In genomic region chr2:30178618-30179404, GRCh38 we compare ENCODE assay signal across 12 cellular contexts. TPM values are rescaled to one million over a fixed set of nuclear protein-coding genes. Genes with fewer than 3 reads are reported as not detected.
DNase-seq lines count a peak whose midpoint lies in the region; ATAC-seq, FAIRE-seq and TF ChIP-seq lines count a peak whose summit lies in the region.
"Had no signal": no experiment of that assay in that cellular context is flagged by ENCODE, and none has a peak within 500 bp of the region (broad histone marks: within the 10 kb centered on the region; RNA-seq: fewer than 3 reads in every experiment).

No MANE protein-coding gene starts in this region.

- H3K36me3 ChIP-seq in astrocyte (ENCODE audit: insufficient read depth, low read length) (no peaks in the 10 kb centered on the region), sigmoid colon (no peaks in the 10 kb centered on the region)

- intact Hi-C loops in right cardiac atrium (cut with DNase I) (loop anchor here in 1 of 4 donors (10.0 kb wide), 1 partner anchor 526 kb away; no protein-coding TSS in a partner anchor), sigmoid colon (cut with DNase I) (no loop called here)

- peak in 2 of 4 donors; percentile 47 to 69 for TF ChIP-seq EP300 in sigmoid colon (IDR thresholded peaks at IDR 0.05)

- H3K4me2 ChIP-seq in astrocyte (ENCODE audit: low read length) = no peak overlapping the region

- H3K4me3 ChIP-seq in astrocyte (ENCODE audit: insufficient read depth, low read depth, low read length) (no peak overlapping the region), right cardiac atrium (ENCODE audit: low read length) (no peak overlapping the region), sigmoid colon (no peak overlapping the region)

- no peaks in the 10 kb centered on the region for H3K4me1 Mint-ChIP-seq in astrocyte (ENCODE audit: low read depth, unreplicated experiment)
- peaks cover 0 to 2% of the 10 kb centered on the region in 2 donors for H3K4me1 Mint-ChIP-seq in natural killer cell treated with Interleukin-12 subunit alpha and Interleukin-12 subunit beta and Interleukin-15 and Interleukin-18, amount 100 ng/mL, for 72 hours (ENCODE audit: low read depth in 2 of 2)
- H3K4me1 Mint-ChIP-seq: memory B cell had no signal

- no peaks in the 10 kb centered on the region for H4K20me1 ChIP-seq in astrocyte (ENCODE audit: insufficient read depth, low read length)

- FAIRE-seq in astrocyte (lab: Jason Lieb, UNC) = peak; percentile 86
- FAIRE-seq: colon had no signal

- 34% methylated on average over 11 of the region's 11 CpGs for WGBS in right cardiac atrium
- whole genome bisulfite sequencing in sigmoid colon, 2 donors = 61 to 65% methylated on average over 11 of the region's 11 CpGs

- no peaks in the 10 kb centered on the region for H3K9me3 ChIP-seq in astrocyte (ENCODE audit: insufficient read depth, low read depth, low read length)
- no peaks in the 10 kb centered on the region for H3K9me3 ChIP-seq in right cardiac atrium (ENCODE audit: control insufficient read depth, low read length)
- H3K9me3 ChIP-seq in sigmoid colon = no peaks in the 10 kb centered on the region

- H3K36me3 Mint-ChIP-seq in astrocyte (ENCODE audit: low read depth, unreplicated experiment) = peaks cover 3% of the 10 kb centered on the region
- H3K36me3 Mint-ChIP-seq in natural killer cell treated with Interleukin-12 subunit alpha and Interleukin-12 subunit beta and Interleukin-15 and Interleukin-18, amount 100 ng/mL, for 72 hours = no peaks in the 10 kb centered on the region
- H3K36me3 Mint-ChIP-seq: memory B cell had no signal

- no peaks in the 10 kb centered on the region for H3K79me2 ChIP-seq in astrocyte (ENCODE audit: insufficient read depth, low read length)

- no peak for TF ChIP-seq POLR2A in sigmoid colon (IDR thresholded peaks at IDR 0.05)

- H3K27me3 ChIP-seq in astrocyte (ENCODE audit: insufficient read depth, low read length) = peaks cover 3% of the 10 kb centered on the region
- no peaks in the 10 kb centered on the region for H3K27me3 ChIP-seq in right cardiac atrium (ENCODE audit: control insufficient read depth, insufficient read depth)
- no peaks in the 10 kb centered on the region for H3K27me3 ChIP-seq in sigmoid colon

- DNase-seq in EL (peak; percentile 38), astrocyte (ENCODE audit: low read depth) (no peak), right cardiac atrium (peak in 2 of 3 donors; percentile 42 to 69), sigmoid colon (peak; percentile 92)
- DNase-seq in activated CD4-positive, alpha-beta T cell treated with anti-CD3 and anti-CD28 coated beads for 48 hours = no peak
- DNase-seq in natural killer cell treated with Interleukin-12 subunit alpha and Interleukin-12 subunit beta and Interleukin-15 and Interleukin-18, amount 100 ng/mL, for 72 hours (ENCODE audit: low spot score) = no peak
- DNase-seq: DMS153, MV-4-11 had no signal

- H3K4me1 ChIP-seq in astrocyte (ENCODE audit: insufficient read depth, low read length) (no peaks in the 10 kb centered on the region), right cardiac atrium (ENCODE audit: control insufficient read depth, insufficient read depth, low read length) (peaks cover 10% of the 10 kb centered on the region), sigmoid colon (peaks cover 0 to 9% (median 3%) of the 10 kb centered on the region in 4 donors)

- ATAC-seq in right cardiac atrium (peak; percentile 71 to 90), GM18873 (IDR thresholded peaks at IDR 0.05; ENCODE audit: low FRiP score, unreplicated experiment) (no peak), HG02885 (IDR thresholded peaks at IDR 0.05; ENCODE audit: poor library complexity, unreplicated experiment) (no peak)
- ATAC-seq in natural killer cell treated with Interleukin-12 subunit alpha and Interleukin-12 subunit beta and Interleukin-15 and Interleukin-18, amount 100 ng/mL, for 72 hours = no peak

- peaks cover 4% of the 10 kb centered on the region for H3K27me3 Mint-ChIP-seq in astrocyte (ENCODE audit: low read depth, unreplicated experiment)
- H3K27me3 Mint-ChIP-seq in natural killer cell treated with Interleukin-12 subunit alpha and Interleukin-12 subunit beta and Interleukin-15 and Interleukin-18, amount 100 ng/mL, for 72 hours = no peaks in the 10 kb centered on the region
- H3K27me3 Mint-ChIP-seq: memory B cell had no signal

- peaks cover 2% of the 10 kb centered on the region for H3K9me3 Mint-ChIP-seq in astrocyte (ENCODE audit: unreplicated experiment)
- no peaks in the 10 kb centered on the region for H3K9me3 Mint-ChIP-seq in natural killer cell treated with Interleukin-12 subunit alpha and Interleukin-12 subunit beta and Interleukin-15 and Interleukin-18, amount 100 ng/mL, for 72 hours
- H3K9me3 Mint-ChIP-seq: memory B cell had no signal

- no peak overlapping the region for H3K4me3 Mint-ChIP-seq in astrocyte (ENCODE audit: unreplicated experiment)
- H3K4me3 Mint-ChIP-seq in natural killer cell treated with Interleukin-12 subunit alpha and Interleukin-12 subunit beta and Interleukin-15 and Interleukin-18, amount 100 ng/mL, for 72 hours = no peak overlapping the region
- H3K4me3 Mint-ChIP-seq: memory B cell had no signal

- no peak overlapping the region for H3K27ac ChIP-seq in astrocyte (ENCODE audit: low read depth, low read length)
- peak overlapping the region; percentile 63 for H3K27ac ChIP-seq in right cardiac atrium (ENCODE audit: low read length)
- peak overlapping the region; percentile 50 to 60 (median 54) for H3K27ac ChIP-seq in sigmoid colon

- H2AFZ ChIP-seq in astrocyte (ENCODE audit: low read depth, low read length) = no peak overlapping the region

- no peak overlapping the region for H3K9ac ChIP-seq in astrocyte (ENCODE audit: low read length)

- no peak for TF ChIP-seq CTCF in astrocyte (IDR thresholded peaks at IDR 0.05; ENCODE audit: insufficient read depth, low read depth, low read length)
- TF ChIP-seq CTCF in sigmoid colon (IDR thresholded peaks at IDR 0.05) = no peak

- H3K27ac Mint-ChIP-seq in astrocyte (ENCODE audit: unreplicated experiment) = no peak overlapping the region
- H3K27ac Mint-ChIP-seq in natural killer cell treated with Interleukin-12 subunit alpha and Interleukin-12 subunit beta and Interleukin-15 and Interleukin-18, amount 100 ng/mL, for 72 hours = no peak overlapping the region
- H3K27ac Mint-ChIP-seq: memory B cell had no signal

RNA-seq across cellular contexts. Expression of gene YPEL5, which starts 32.0 kb away (rescaled TPM):
- total RNA-seq in astrocyte (149 and 162 TPM in 2 replicates), right cardiac atrium (10 to 100 TPM; 56.9 to 71.7 (median 59.8) TPM), sigmoid colon (100 to 1,000 TPM; 116 to 155 (median 139) TPM)
- polyA plus RNA-seq in right cardiac atrium (49.5 TPM), sigmoid colon (100 to 1,000 TPM in 1 of 3 donors, 10 to 100 TPM in 2; 36.9 to 132 (median 93.7) TPM)
- 10 to 100 TPM; 23.4 to 37.7 TPM for total RNA-seq in natural killer cell treated with Interleukin-12 subunit alpha and Interleukin-12 subunit beta and Interleukin-15 and Interleukin-18, amount 100 ng/mL, for 72 hours

RNA-seq across cellular contexts. Expression of gene LBH, which starts 52.5 kb away (rescaled TPM):
- 51.7 and 63.7 TPM in 2 replicates for total RNA-seq in astrocyte
- total RNA-seq in right cardiac atrium = 10 to 100 TPM; 22.9 to 31.3 (median 24.2) TPM
- polyA plus RNA-seq in right cardiac atrium = 12.4 TPM
- 10 to 100 TPM; 11.4 to 25.0 (median 22.2) TPM for total RNA-seq in sigmoid colon
- 10 to 100 TPM in 1 of 3 donors, 1 to 10 TPM in 2; 4.2 to 51.8 (median 5.3) TPM for polyA plus RNA-seq in sigmoid colon
- total RNA-seq in natural killer cell treated with Interleukin-12 subunit alpha and Interleukin-12 subunit beta and Interleukin-15 and Interleukin-18, amount 100 ng/mL, for 72 hours = 1,000 to 10,000 TPM in 1 of 2 donors, 100 to 1,000 TPM in 1; 206 to 1,155 TPM

Comparison
In these comparisons a context has a peak if more than half of its experiments do, and no peak if none do; other contexts are left out.
1. DNase-seq: peak in EL (single experiment), right cardiac atrium (2 of 3) and sigmoid colon (single experiment); none in astrocyte (single experiment), activated CD4-positive, alpha-beta T cell treated with anti-CD3 and anti-CD28 coated beads for 48 hours (single experiment) and natural killer cell treated with Interleukin-12 subunit alpha and Interleukin-12 subunit beta and Interleukin-15 and Interleukin-18, amount 100 ng/mL, for 72 hours (single experiment).
2. ATAC-seq: peak in right cardiac atrium (2 of 2); none in GM18873 (single experiment), HG02885 (single experiment) and natural killer cell treated with Interleukin-12 subunit alpha and Interleukin-12 subunit beta and Interleukin-15 and Interleukin-18, amount 100 ng/mL, for 72 hours (0 of 2).